17 cellular contexts compared by ENCODE assay signal in the genomic region with DNA sequence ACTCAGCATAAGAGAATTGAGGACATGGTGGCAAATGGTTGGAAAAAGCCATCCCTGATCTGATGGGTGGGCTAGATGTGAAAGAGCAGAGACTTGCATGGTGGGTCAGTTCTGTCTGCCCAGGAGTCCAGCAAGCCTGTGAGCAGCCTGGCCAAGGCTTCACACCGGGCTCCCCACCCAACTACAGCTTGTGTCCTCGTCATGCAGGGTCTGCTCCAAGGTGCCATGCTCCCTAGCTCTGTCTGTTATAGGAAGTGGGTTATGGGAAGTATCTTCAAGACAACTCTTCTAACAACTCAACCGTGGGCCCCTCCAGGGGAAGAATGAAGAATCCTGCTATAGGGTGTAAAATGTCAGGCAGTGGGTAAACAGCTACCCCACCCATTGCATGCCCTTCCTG.
DNase-seq lines count a peak whose midpoint lies in the region; ATAC-seq and TF ChIP-seq lines count a peak whose summit lies in the region.
"Had no signal": no experiment of that assay in that cellular context is flagged by ENCODE, and none has a peak within 500 bp of the region (broad histone marks: within the 10 kb centered on the region; RNA-seq: fewer than 3 reads in every experiment).

No MANE protein-coding gene starts in this region.

- H3K9me3 Mint-ChIP-seq in endothelial cell (ENCODE audit: unreplicated experiment) = no peaks in the 10 kb centered on the region
- H3K9me3 Mint-ChIP-seq: IgD-negative memory B cell had no signal

- no peak overlapping the region for H3K4me2 ChIP-seq in neuronal stem cell (ENCODE audit: insufficient read depth, low read length, poor library complexity, severe bottlenecking)

- no peak overlapping the region for H2BK120ac ChIP-seq in neuronal stem cell (ENCODE audit: low read depth, low read length)

- ATAC-seq in GM21515 (IDR thresholded peaks at IDR 0.05; ENCODE audit: unreplicated experiment) = no peak

- H3K36me3 ChIP-seq in neuronal stem cell (replicated peaks in 1 of 2; ENCODE audit: control insufficient read depth in 2 of 2, insufficient read depth in 2 of 2, low read length in 2 of 2) = peaks cover 10 to 91% of the 10 kb centered on the region in 2 donors
- H3K36me3 ChIP-seq: BE2C had no signal

- H2BK12ac ChIP-seq in neuronal stem cell (ENCODE audit: low read length) = no peak overlapping the region

- H3K36me3 Mint-ChIP-seq in endothelial cell (ENCODE audit: low read depth, unreplicated experiment) = peaks cover 30% of the 10 kb centered on the region
- H3K36me3 Mint-ChIP-seq: CD4-positive, CD25-positive, alpha-beta regulatory T cell had no signal

- peak; percentile 50 for DNase-seq in coronary artery (ENCODE audit: low spot score)
- DNase-seq in endothelial cell (ENCODE audit: low spot score) = no peak
- DNase-seq in neuronal stem cell (ENCODE audit: low spot score) = no peak
- DNase-seq in ureter (ENCODE audit: low spot score) = peak; percentile 27
- no peak for DNase-seq in NCI-H2029 (lab: John Stamatoyannopoulos, UW)
- no peak for DNase-seq in SHP77 (lab: John Stamatoyannopoulos, UW)
- DNase-seq: BE2C; C1 segment of cervical spinal cord; Caco-2; CD4-positive, CD25-positive, alpha-beta regulatory T cell; DMS153; DMS79; GDM1; GOT3; H7 had no signal

- no peak overlapping the region for H3K4ac ChIP-seq in neuronal stem cell (ENCODE audit: low read length)

- H3K27me3 Mint-ChIP-seq in endothelial cell (ENCODE audit: unreplicated experiment) = peaks cover 4% of the 10 kb centered on the region
- H3K27me3 Mint-ChIP-seq: IgD-negative memory B cell had no signal

- H3K9me3 ChIP-seq in neuronal stem cell (replicated peaks in 1 of 2; ENCODE audit: control insufficient read depth in 2 of 2, insufficient read depth in 1 of 2, low read depth in 1 of 2, low read length in 2 of 2) = no peaks in the 10 kb centered on the region
- H3K9me3 ChIP-seq: BE2C, Caco-2 had no signal

- no CpG with 5 or more reads among the region's 3 CpGs for WGBS in neuronal stem cell (ENCODE audit: extremely low coverage in 2 of 2, insufficient read length in 2 of 2, insufficient replicate concordance in 1 of 2), 2 donors

- H3K18ac ChIP-seq in neuronal stem cell (ENCODE audit: low read length) = no peak overlapping the region

- no peaks in the 10 kb centered on the region for H3K27me3 ChIP-seq in neuronal stem cell (ENCODE audit: control insufficient read depth in 3 of 3, insufficient read depth in 3 of 3, low read depth in 1 of 3, low read length in 3 of 3)
- H3K27me3 ChIP-seq: BE2C had no signal

- H3K27ac Mint-ChIP-seq in endothelial cell (ENCODE audit: unreplicated experiment) = no peak overlapping the region
- H3K27ac Mint-ChIP-seq: CD4-positive, CD25-positive, alpha-beta regulatory T cell had no signal

- no peak overlapping the region for H2BK5ac ChIP-seq in neuronal stem cell (ENCODE audit: low read length)

- peak overlapping the region; percentile 5 for H3K9ac ChIP-seq in neuronal stem cell (ENCODE audit: low read depth, low read length, poor library complexity)

- H3K4me1 Mint-ChIP-seq in endothelial cell (ENCODE audit: unreplicated experiment) = peaks cover 8% of the 10 kb centered on the region

- no peak overlapping the region for H3K14ac ChIP-seq in neuronal stem cell (ENCODE audit: low read length)

- H3K4me3 ChIP-seq in coronary artery (no peak overlapping the region), neuronal stem cell (ENCODE audit: low read length in 2 of 2) (no peak overlapping the region)

- no peak overlapping the region for H2AK5ac ChIP-seq in neuronal stem cell (ENCODE audit: low read depth, low read length)

- no peaks in the 10 kb centered on the region for H3K79me1 ChIP-seq in neuronal stem cell (ENCODE audit: low read depth, low read length)

- H2AFZ ChIP-seq in neuronal stem cell (ENCODE audit: low read length) = no peak overlapping the region

- H3K27ac ChIP-seq in coronary artery = no peak overlapping the region
- H3K27ac ChIP-seq in neuronal stem cell (replicated peaks; ENCODE audit: low read length) = no peak overlapping the region

- H3K4me3 Mint-ChIP-seq in endothelial cell (ENCODE audit: unreplicated experiment) = peak overlapping the region; percentile 23
- H3K4me3 Mint-ChIP-seq: CD4-positive, CD25-positive, alpha-beta regulatory T cell; IgD-negative memory B cell had no signal

- H4K8ac ChIP-seq in neuronal stem cell (ENCODE audit: low read depth, low read length) = no peak overlapping the region

- no peak overlapping the region for H2BK15ac ChIP-seq in neuronal stem cell (ENCODE audit: low read length)

- TF ChIP-seq CTCF in coronary artery (IDR thresholded peaks at IDR 0.05) (no peak), endothelial cell (IDR thresholded peaks at IDR 0.05; ENCODE audit: unreplicated experiment) (no peak)

- no peak overlapping the region for H3K23ac ChIP-seq in neuronal stem cell (ENCODE audit: low read depth, low read length, poor library complexity)

- peaks cover 0 to 2% of the 10 kb centered on the region in 2 donors for H3K4me1 ChIP-seq in neuronal stem cell (ENCODE audit: control insufficient read depth in 2 of 2, insufficient read depth in 1 of 2, low read depth in 1 of 2, low read length in 2 of 2)
- H3K4me1 ChIP-seq: BE2C, Caco-2 had no signal

- H4K91ac ChIP-seq in neuronal stem cell (ENCODE audit: low read depth, low read length, poor library complexity) = no peak overlapping the region

Comparison
In these comparisons a context has a peak if more than half of its experiments do, and no peak if none do; other contexts are left out.
1. DNase-seq: peak in coronary artery (single experiment) and ureter (single experiment); none in endothelial cell (single experiment), neuronal stem cell (single experiment), NCI-H2029 (single experiment) and SHP77 (0 of 2).